Comparison of ENCODE assay signal across 7 cellular contexts in the genomic region with DNA sequence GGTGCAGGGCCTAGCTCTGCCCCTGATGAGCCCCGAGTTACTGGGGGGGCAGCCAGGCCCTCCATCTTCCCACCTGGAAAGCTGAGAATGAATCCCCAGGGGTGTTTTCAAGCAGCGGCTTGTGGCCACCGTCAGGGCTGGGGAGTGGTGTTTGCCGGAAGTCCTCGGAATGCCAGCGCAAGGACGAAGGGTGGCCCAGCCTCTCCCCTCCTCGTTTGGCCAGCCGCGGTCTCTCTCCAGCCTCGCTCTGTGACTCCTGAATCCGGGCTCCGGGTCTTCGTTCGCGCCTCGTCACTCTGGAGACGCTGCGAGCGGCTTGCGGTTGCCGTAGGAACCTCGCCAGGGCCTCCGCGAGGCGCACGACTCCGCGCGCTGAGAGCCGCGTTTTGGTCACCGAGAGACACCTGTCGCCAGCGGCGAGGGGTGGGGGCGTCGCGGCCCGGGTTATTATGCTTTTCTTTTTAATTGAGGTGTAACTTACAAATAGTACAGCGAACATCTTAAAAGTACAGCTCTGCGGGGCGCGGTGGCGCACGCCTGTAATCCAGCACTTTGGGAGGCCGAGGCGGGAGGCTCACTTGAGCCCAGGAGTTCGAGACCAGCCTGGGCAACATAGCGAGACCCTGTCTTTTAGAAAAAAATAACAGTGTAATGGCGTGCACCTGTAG.
DNase-seq lines count a peak whose midpoint lies in the region; FAIRE-seq and TF ChIP-seq lines count a peak whose summit lies in the region.

No MANE protein-coding gene starts in this region.

- no peak for TF ChIP-seq POLR2A in H54 (IDR thresholded peaks at IDR 0.05; ENCODE audit: low read depth, low read length)

- no peak for FAIRE-seq in H54 (lab: Jason Lieb, UNC)

- peak; percentile 82 for DNase-seq in H54 (ENCODE audit: insufficient read length, low spot score)
- DNase-seq in NCI-H2227 treated with DMSO at 0.1 percent for 48 hours (lab: John Stamatoyannopoulos, UW): peak; percentile 81
- DNase-seq in activated CD4-positive, alpha-beta T cell treated with anti-CD3 and anti-CD28 coated beads for 4 hours: peak; percentile 17 to 21
- peak; percentile 69 for DNase-seq in dedifferentiated amniotic fluid mesenchymal stem cell (ENCODE audit: extremely low spot score)
- DNase-seq in left kidney (ENCODE audit: low read depth, low spot score): peak; percentile 98
- peak; percentile 61 to 77 for DNase-seq in stimulated activated CD4-positive, alpha-beta T cell treated with anti-CD3 and anti-CD28 coated beads, Interleukin-2, amount 100 ng/mL, for 24 hours
- DNase-seq in SKM-1 treated with dmso at 0.1 percent for 144 hours (lab: John Stamatoyannopoulos, UW; ENCODE audit: unreplicated experiment): no peak
